11 cellular contexts compared by ENCODE assay signal in genomic region chr17:83107656-83108048, GRCh38.
"Had no signal": no experiment of that assay in that cellular context is flagged by ENCODE, and none has a peak within 500 bp of the region (broad histone marks: within the 10 kb centered on the region; RNA-seq: fewer than 3 reads in every experiment).

No MANE protein-coding gene starts in this region.

- H3K27me3 ChIP-seq: brain microvascular endothelial cell, right atrium auricular region had no signal

- DNase-seq: activated CD4-positive, alpha-beta T cell treated with anti-CD3 and anti-CD28 coated beads, Interleukin-2, amount 50 U/mL, for 1 hour; activated CD4-positive, CD25-positive, alpha-beta regulatory T cell; activated CD8-positive, alpha-beta memory T cell treated with anti-CD3 and anti-CD28 coated beads for 24 hours; activated naive CD8-positive, alpha-beta T cell treated with anti-CD3 and anti-CD28 coated beads for 36 hours; brain microvascular endothelial cell; effector memory CD4-positive, alpha-beta T cell; foreskin keratinocyte; occipital lobe; stimulated activated naive CD8-positive, alpha-beta T cell treated with anti-CD3 and anti-CD28 coated beads, Interleukin-15, Interleukin-2, amounts not matched to agents 100 U/mL and 50 U/mL, for 24 hours had no signal

- H3K36me3 Mint-ChIP-seq: activated naive CD8-positive, alpha-beta T cell treated with anti-CD3 and anti-CD28 coated beads for 36 hours had no signal

- H3K36me3 ChIP-seq: brain microvascular endothelial cell, right atrium auricular region had no signal

- H3K27ac Mint-ChIP-seq: activated naive CD8-positive, alpha-beta T cell treated with anti-CD3 and anti-CD28 coated beads for 36 hours; progenitor cell of endocrine pancreas had no signal

- H3K9me3 ChIP-seq: right atrium auricular region had no signal

- H3K4me1 Mint-ChIP-seq: activated naive CD8-positive, alpha-beta T cell treated with anti-CD3 and anti-CD28 coated beads for 36 hours had no signal

- H3K27ac ChIP-seq: brain microvascular endothelial cell, foreskin keratinocyte had no signal

- ATAC-seq: foreskin keratinocyte; stimulated activated naive CD8-positive, alpha-beta T cell treated with anti-CD3 and anti-CD28 coated beads, Interleukin-15, Interleukin-2, amounts not matched to agents 100 U/mL and 50 U/mL, for 24 hours had no signal

- H3K9me3 Mint-ChIP-seq: activated naive CD8-positive, alpha-beta T cell treated with anti-CD3 and anti-CD28 coated beads for 36 hours had no signal

- H3K4me3 ChIP-seq: right atrium auricular region had no signal

- H3K4me3 Mint-ChIP-seq: activated naive CD8-positive, alpha-beta T cell treated with anti-CD3 and anti-CD28 coated beads for 36 hours had no signal
